ENCODE assay signal across 1 cellular context in the genomic region with DNA sequence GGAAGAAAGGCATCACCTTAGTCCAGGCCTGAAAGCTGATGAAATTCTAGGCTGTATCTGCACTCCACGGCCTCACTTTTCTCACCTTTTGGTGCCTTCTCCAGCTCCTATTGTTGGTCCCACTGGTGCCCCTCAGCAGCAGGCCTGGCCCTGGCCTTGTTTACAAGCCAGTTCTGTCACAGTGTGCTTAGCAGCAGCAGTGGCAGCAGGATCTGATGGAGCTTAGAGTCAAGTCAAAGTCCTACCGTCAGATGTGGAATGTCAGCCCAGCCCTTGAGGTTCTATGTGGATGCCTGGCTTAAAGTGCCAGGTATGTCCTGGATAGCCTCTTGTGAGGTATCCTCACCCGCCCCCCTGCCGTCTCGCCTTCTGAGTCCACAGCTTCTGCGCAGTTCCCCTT.
A peak's percentile ranks its signal among the peaks of the same experiment; 100 is the strongest.
TF ChIP-seq lines count a peak whose summit lies in the region.

No MANE protein-coding gene starts in this region.

TF ChIP-seq in HepG2, 621 proteins besides CTCF, POLR2A, EP300 and RAD21 (continued from another document):
- no peak for TF ChIP-seq ZEB1 (IDR thresholded peaks at IDR 0.05; ENCODE audit: insufficient replicate concordance, low read depth)
- no peak for TF ChIP-seq ZNF253 (CRISPR knock-in tag; IDR thresholded peaks at IDR 0.05; ENCODE audit: borderline replicate concordance)
- no peak for TF ChIP-seq HCFC1 (IDR thresholded peaks at IDR 0.05; ENCODE audit: low read depth, low read length)
- TF ChIP-seq MTA1 (CRISPR knock-in tag; IDR thresholded peaks at IDR 0.05; ENCODE audit: borderline replicate concordance), result no peak
- TF ChIP-seq FOXC1 (CRISPR knock-in tag; IDR thresholded peaks at IDR 0.05; ENCODE audit: borderline replicate concordance), result 0 out of 2 replicates have a peak, but pooled peaks have one; percentile 32
- TF ChIP-seq GFI1 (CRISPR knock-in tag; IDR thresholded peaks at IDR 0.05; ENCODE audit: borderline replicate concordance), result no peak
- TF ChIP-seq, protein P1, sequence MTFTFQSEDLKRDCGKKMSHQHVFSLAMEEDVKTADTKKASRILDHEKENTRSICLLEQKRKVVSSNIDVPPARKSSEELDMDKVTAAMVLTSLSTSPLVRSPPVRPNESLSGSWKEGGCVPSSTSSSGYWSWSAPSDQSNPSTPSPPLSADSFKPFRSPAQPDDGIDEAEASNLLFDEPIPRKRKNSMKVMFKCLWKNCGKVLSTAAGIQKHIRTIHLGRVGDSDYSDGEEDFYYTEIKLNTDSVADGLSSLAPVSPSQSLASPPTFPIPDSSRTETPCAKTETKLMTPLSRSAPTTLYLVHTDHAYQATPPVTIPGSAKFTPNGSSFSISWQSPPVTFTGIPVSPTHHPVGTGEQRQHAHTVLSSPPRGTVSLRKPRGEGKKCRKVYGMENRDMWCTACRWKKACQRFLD (CRISPR knock-in tag; IDR thresholded peaks at IDR 0.05; ENCODE audit: borderline replicate concordance), result no peak
- no peak for TF ChIP-seq SMAD9 (CRISPR knock-in tag; IDR thresholded peaks at IDR 0.05)
- no peak for TF ChIP-seq RBM39 (IDR thresholded peaks at IDR 0.05; ENCODE audit: low read depth, low read length, poor library complexity, severe bottlenecking)
- no peak for TF ChIP-seq KDM4B (CRISPR knock-in tag; IDR thresholded peaks at IDR 0.05)
- no peak for TF ChIP-seq CHD4 (IDR thresholded peaks at IDR 0.05; ENCODE audit: borderline replicate concordance, low read length)
